In genomic region chr13:39565036-39565949, GRCh38 we compare ENCODE assay signal across 10 cellular contexts. TPM values are rescaled to one million over a fixed set of nuclear protein-coding genes. Genes with fewer than 3 reads are reported as not detected.
DNase-seq lines count a peak whose midpoint lies in the region; ATAC-seq, FAIRE-seq and TF ChIP-seq lines count a peak whose summit lies in the region.
"Had no signal": no experiment of that assay in that cellular context is flagged by ENCODE, and none has a peak within 500 bp of the region (broad histone marks: within the 10 kb centered on the region; RNA-seq: fewer than 3 reads in every experiment).

No MANE protein-coding gene starts in this region.

- H4K8ac ChIP-seq in mesenchymal stem cell (ENCODE audit: low read length) = no peak overlapping the region

- intact Hi-C loops in kidney (cut with DNase I) = no loop called here

- H3K4me3 Mint-ChIP-seq in endodermal cell = no peak overlapping the region
- H3K4me3 Mint-ChIP-seq: activated CD4-positive, alpha-beta T cell treated with anti-CD3 and anti-CD28 coated beads, Interleukin-2, amount 10 ng/mL, durations not matched to agents 24 days and 14 days had no signal

- H3K36me3 Mint-ChIP-seq in endodermal cell (ENCODE audit: low read depth) = no peaks in the 10 kb centered on the region

- no peaks in the 10 kb centered on the region for H3K9me3 Mint-ChIP-seq in endodermal cell
- H3K9me3 Mint-ChIP-seq: activated CD4-positive, alpha-beta T cell treated with anti-CD3 and anti-CD28 coated beads, Interleukin-2, amount 10 ng/mL, durations not matched to agents 24 days and 14 days had no signal

- H3K27ac Mint-ChIP-seq in endodermal cell = peak overlapping the region; percentile 92
- H3K27ac Mint-ChIP-seq: activated CD4-positive, alpha-beta T cell treated with anti-CD3 and anti-CD28 coated beads, Interleukin-2, amount 10 ng/mL, durations not matched to agents 24 days and 14 days had no signal

- H2BK15ac ChIP-seq in mesenchymal stem cell (ENCODE audit: low read depth, poor library complexity, severe bottlenecking) = no peak overlapping the region

- peak overlapping the region in 1 of 2 experiments; percentile 66 for H2BK12ac ChIP-seq in mesenchymal stem cell (ENCODE audit: low read length in 2 of 2)

- no peaks in the 10 kb centered on the region for H3K9me3 ChIP-seq in endodermal cell (ENCODE audit: control insufficient read depth, low read length)
- no peaks in the 10 kb centered on the region for H3K9me3 ChIP-seq in mesenchymal stem cell (ENCODE audit: control insufficient read depth, low read length)
- no peaks in the 10 kb centered on the region for H3K9me3 ChIP-seq in kidney (ENCODE audit: control insufficient read depth in 1 of 2, low read length in 2 of 2)

- ATAC-seq in GM19467 (IDR thresholded peaks at IDR 0.05; ENCODE audit: unreplicated experiment) (no peak), GM21515 (IDR thresholded peaks at IDR 0.05; ENCODE audit: unreplicated experiment) (no peak)

- no peak overlapping the region for H2AK5ac ChIP-seq in mesenchymal stem cell (ENCODE audit: low read length, severe bottlenecking)

- H3K36me3 ChIP-seq in endodermal cell (ENCODE audit: control insufficient read depth, insufficient read depth, low read length) (no peaks in the 10 kb centered on the region), mesenchymal stem cell (ENCODE audit: control insufficient read depth in 1 of 2, insufficient read depth in 2 of 2, low read depth in 1 of 2, low read length in 2 of 2) (no peaks in the 10 kb centered on the region), kidney (ENCODE audit: control insufficient read depth in 1 of 2, insufficient read depth in 2 of 2, low read length in 2 of 2) (no peaks in the 10 kb centered on the region)

- no peak overlapping the region for H2AFZ ChIP-seq in mesenchymal stem cell (ENCODE audit: low read depth, low read length)

- no peak for FAIRE-seq in kidney (lab: Jason Lieb, UNC)

- no peak overlapping the region for H3K18ac ChIP-seq in mesenchymal stem cell (ENCODE audit: low read depth in 1 of 2, low read length in 2 of 2)

- no peak for TF ChIP-seq CTCF in AG10803 (conservative IDR thresholded peaks at IDR 0.05; ENCODE audit: low read length)
- TF ChIP-seq CTCF in endodermal cell (conservative IDR thresholded peaks at IDR 0.05) = no peak
- TF ChIP-seq CTCF in kidney (IDR thresholded peaks at IDR 0.05; ENCODE audit: borderline replicate concordance, extremely low read depth, insufficient read depth) = no peak

- WGBS in endodermal cell (ENCODE audit: insufficient coverage in 1 of 2, insufficient read length in 1 of 2), 2 experiments = 44 to 100% methylated on average over 1 to 6 of the region's 6 CpGs
- WGBS in mesenchymal stem cell = 15% methylated on average over 2 of the region's 6 CpGs

- H3K4me1 ChIP-seq in endodermal cell (ENCODE audit: control insufficient read depth, insufficient read depth, low read length) = peaks cover 3% of the 10 kb centered on the region
- H3K4me1 ChIP-seq in mesenchymal stem cell (ENCODE audit: control insufficient read depth, insufficient read depth, low read depth, low read length) = peaks cover 2% of the 10 kb centered on the region
- H3K4me1 ChIP-seq in kidney (ENCODE audit: control insufficient read depth in 1 of 2, insufficient read depth in 1 of 2, low read depth in 1 of 2, low read length in 2 of 2) = no peaks in the 10 kb centered on the region

- peaks cover 16% of the 10 kb centered on the region for H3K4me1 Mint-ChIP-seq in endodermal cell
- H3K4me1 Mint-ChIP-seq: activated CD4-positive, alpha-beta T cell treated with anti-CD3 and anti-CD28 coated beads, Interleukin-2, amount 10 ng/mL, durations not matched to agents 24 days and 14 days had no signal

- no peak overlapping the region for H3K4ac ChIP-seq in mesenchymal stem cell (ENCODE audit: low read depth in 1 of 2, low read length in 2 of 2)

- H3K27ac ChIP-seq in endodermal cell (ENCODE audit: low read depth, low read length) = peak overlapping the region; percentile 73
- H3K27ac ChIP-seq in mesenchymal stem cell (ENCODE audit: low read length, poor library complexity, severe bottlenecking) = peak overlapping the region; percentile 98
- H3K27ac ChIP-seq in kidney (ENCODE audit: low read depth in 2 of 2, low read length in 2 of 2) = no peak overlapping the region

- H3K27me3 Mint-ChIP-seq in endodermal cell (ENCODE audit: insufficient read depth) = no peaks in the 10 kb centered on the region

- H3K27me3 ChIP-seq in endodermal cell (ENCODE audit: control insufficient read depth, insufficient read depth, low read length, poor library complexity, severe bottlenecking) = no peaks in the 10 kb centered on the region
- H3K27me3 ChIP-seq in mesenchymal stem cell (ENCODE audit: control insufficient read depth in 1 of 2, insufficient read depth in 1 of 2, low read length in 2 of 2) = no peaks in the 10 kb centered on the region

- H3K4me2 ChIP-seq in mesenchymal stem cell (ENCODE audit: low read length, poor library complexity, severe bottlenecking) = peak overlapping the region; percentile 49

- H3K79me1 ChIP-seq in mesenchymal stem cell (replicated peaks; ENCODE audit: low read length, poor library complexity, severe bottlenecking) = peaks cover 9% of the 10 kb centered on the region

- peak overlapping the region; percentile 10 for H3K4me3 ChIP-seq in AG10803 (ENCODE audit: low read length)
- no peak overlapping the region for H3K4me3 ChIP-seq in endodermal cell (ENCODE audit: low read length)
- H3K4me3 ChIP-seq in mesenchymal stem cell (ENCODE audit: insufficient read depth in 1 of 2, low read depth in 1 of 2, low read length in 2 of 2) = peak overlapping the region in 1 of 2 experiments; percentile 63
- no peak overlapping the region for H3K4me3 ChIP-seq in kidney (ENCODE audit: low read length in 2 of 2)

- H3K9ac ChIP-seq in endodermal cell (ENCODE audit: extremely low read depth, low read length, poor library complexity, severe bottlenecking) (no peak overlapping the region), mesenchymal stem cell (ENCODE audit: low read length) (peak overlapping the region; percentile 81), kidney (ENCODE audit: low read length in 2 of 2) (no peak overlapping the region)

- no peak overlapping the region for H3K23ac ChIP-seq in mesenchymal stem cell (ENCODE audit: low read length in 2 of 2)

- no peak overlapping the region for H2BK120ac ChIP-seq in mesenchymal stem cell (ENCODE audit: low read depth, low read length)

- H3K14ac ChIP-seq in mesenchymal stem cell (ENCODE audit: low read length in 2 of 2) = no peak overlapping the region

- H4K91ac ChIP-seq in mesenchymal stem cell (ENCODE audit: low read length) = no peak overlapping the region

- H2BK5ac ChIP-seq in mesenchymal stem cell (ENCODE audit: low read depth, low read length, poor library complexity, severe bottlenecking) = no peak overlapping the region

- DNase-seq in AG10803 (ENCODE audit: low read depth) (peak; percentile 97), NCI-H460 (ENCODE audit: extremely low read depth, low read depth) (peak; percentile 64), endodermal cell (peak; percentile 77), mesenchymal stem cell (peak; percentile 89), kidney (no peak), activated gamma-delta T cell (lab: John Stamatoyannopoulos, UW) (no peak)
- DNase-seq: activated CD4-positive, alpha-beta T cell treated with anti-CD3 and anti-CD28 coated beads, Interleukin-2, amount 10 ng/mL, durations not matched to agents 24 days and 14 days; effector CD4-positive, alpha-beta T cell had no signal

RNA-seq across cellular contexts. Expression of gene LHFPL6, which starts 37.7 kb away (rescaled TPM):
- 18.3 and 19.4 TPM in 2 replicates for total RNA-seq in NCI-H460 (2014; rRNA removed; shearing (Covaris generic))
- polyA plus RNA-seq in NCI-H460 (2014; cell fraction: nucleus; rRNA removed) = 5.1 and 6.6 TPM in 2 replicates
- total RNA-seq in endodermal cell (1 to 10 TPM in 1 of 2 donors, under 1 TPM in 1; 0.53 to 2.8 TPM), kidney (59.2 TPM)
- 41.0 TPM for polyA plus RNA-seq in endodermal cell (2013, experiment 1 of 2)
- 32.1 TPM for polyA plus RNA-seq in endodermal cell (2013, experiment 2 of 2)
- polyA plus RNA-seq in mesenchymal stem cell (2013, experiment 1 of 2) = 49.6 TPM
- polyA plus RNA-seq in mesenchymal stem cell (2013, experiment 2 of 2) = 50.9 TPM
- 33.0 TPM for polyA plus RNA-seq in kidney (ENCODE audit: insufficient read depth, low read depth, low replicate concordance)

Comparison
In these comparisons a context has a peak if more than half of its experiments do, and no peak if none do; other contexts are left out.
1. DNase-seq: peak in AG10803 (single experiment), NCI-H460 (single experiment), endodermal cell (single experiment) and mesenchymal stem cell (single experiment); none in kidney (single experiment) and activated gamma-delta T cell (single experiment).
2. H3K27ac ChIP-seq: peak in endodermal cell (single experiment) and mesenchymal stem cell (single experiment); none in kidney (0 of 2).